ENCODE assay signal across 8 cellular contexts in the genomic region with DNA sequence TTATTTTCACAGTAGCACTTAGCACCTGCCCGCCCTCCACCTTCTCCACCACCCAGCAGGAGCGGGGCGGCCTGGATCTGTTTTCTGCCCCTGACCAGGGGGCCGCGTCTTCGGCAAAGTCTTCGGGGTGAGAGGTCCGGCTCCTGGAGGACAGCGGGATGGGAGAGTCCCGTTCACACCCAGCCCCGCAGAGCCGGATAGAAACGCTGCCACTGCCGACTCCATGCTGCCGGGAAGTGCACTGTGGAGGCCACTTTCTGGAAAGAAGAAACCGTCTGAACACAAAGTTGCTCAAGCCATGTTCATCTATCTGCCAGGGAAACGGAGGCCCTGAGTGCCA. TPM values are rescaled to one million over a fixed set of nuclear protein-coding genes. Genes with fewer than 3 reads are reported as not detected.
DNase-seq lines count a peak whose midpoint lies in the region; ATAC-seq and TF ChIP-seq lines count a peak whose summit lies in the region.

No MANE protein-coding gene starts in this region.

- peak overlapping the region; percentile 34 to 71 (median 58) for H3K4me3 ChIP-seq in heart right ventricle

- peaks cover 59% of the 10 kb centered on the region for H3K27me3 Mint-ChIP-seq in T-helper 17 cell
- H3K27me3 Mint-ChIP-seq in progenitor cell of endocrine pancreas: peaks cover 55% of the 10 kb centered on the region

- no peak for TF ChIP-seq CTCF in heart right ventricle (IDR thresholded peaks at IDR 0.05)
- TF ChIP-seq CTCF in progenitor cell of endocrine pancreas (IDR thresholded peaks at IDR 0.05; ENCODE audit: unreplicated experiment): no peak

- H3K36me3 ChIP-seq in ES-I3 (ENCODE audit: insufficient read depth, low read length): no peaks in the 10 kb centered on the region
- H3K36me3 ChIP-seq in heart right ventricle: no peaks in the 10 kb centered on the region

- peaks cover 0 to 34% (median 8%) of the 10 kb centered on the region in 7 donors for H3K27me3 ChIP-seq in heart right ventricle

- H3K4me1 Mint-ChIP-seq in T-helper 17 cell (peaks cover 16% of the 10 kb centered on the region), progenitor cell of endocrine pancreas (ENCODE audit: low read depth) (peaks cover 13% of the 10 kb centered on the region)

- DNase-seq in T-helper 17 cell (no peak), heart right ventricle (no peak), progenitor cell of endocrine pancreas (ENCODE audit: low spot score, unreplicated experiment) (no peak), COLO829 (ENCODE audit: low spot score) (no peak), NCI-H187 treated with DMSO at 0.1 percent for 48 hours (lab: John Stamatoyannopoulos, UW) (no peak), NCI-H446 (lab: John Stamatoyannopoulos, UW) (no peak), NCI-H1436 (lab: John Stamatoyannopoulos, UW) (no peak)

- H3K9me3 Mint-ChIP-seq in progenitor cell of endocrine pancreas (ENCODE audit: low read depth): peaks cover 5% of the 10 kb centered on the region

- H3K27ac Mint-ChIP-seq in T-helper 17 cell (peak overlapping the region; percentile 81), progenitor cell of endocrine pancreas (no peak overlapping the region)

- H3K4me3 Mint-ChIP-seq in T-helper 17 cell (peak overlapping the region; percentile 94), progenitor cell of endocrine pancreas (ENCODE audit: low read depth) (peak overlapping the region; percentile 75)

- H3K36me3 Mint-ChIP-seq in T-helper 17 cell (ENCODE audit: low read depth) (peaks cover 6% of the 10 kb centered on the region), progenitor cell of endocrine pancreas (ENCODE audit: insufficient read depth) (peaks cover 1% of the 10 kb centered on the region)

- WGBS in heart right ventricle, 2 donors: 2 to 4% methylated on average over 17 of the region's 17 CpGs

- no peaks in the 10 kb centered on the region for H3K4me1 ChIP-seq in ES-I3 (ENCODE audit: insufficient read depth, low read length)
- peaks cover 6 to 29% (median 19%) of the 10 kb centered on the region in 9 donors for H3K4me1 ChIP-seq in heart right ventricle

- ATAC-seq in T-helper 17 cell (peak; percentile 46), heart right ventricle (peak in 7 of 8 donors; percentile 13 to 51 (median 39))

- no peaks in the 10 kb centered on the region for H3K9me3 ChIP-seq in ES-I3 (ENCODE audit: control insufficient read depth, insufficient read depth, low read length)
- H3K9me3 ChIP-seq in T-helper 17 cell (ENCODE audit: control insufficient read depth, low read length, poor library complexity, severe bottlenecking): no peaks in the 10 kb centered on the region
- no peaks in the 10 kb centered on the region for H3K9me3 ChIP-seq in heart right ventricle

- peak overlapping the region; percentile 57; the same call in 1 of the 2 replicates for H3K9ac ChIP-seq in ES-I3 (ENCODE audit: low read depth, low read length)

- intact Hi-C loops in heart right ventricle (cut with DNase I): loop anchor here in 1 of 10 donors (10.0 kb wide), 1 partner anchor 574 kb away; a partner anchor contains a TSS

- peak overlapping the region in 1 of 10 donors; percentile 8 for H3K27ac ChIP-seq in heart right ventricle

RNA-seq across cellular contexts. Expression of a gene that starts 14.5 kb away (rescaled TPM):
- total RNA-seq in T-helper 17 cell (1 to 10 TPM; 5.9 to 6.7 TPM), heart right ventricle (1 to 10 TPM in 9 of 10 donors, under 1 TPM in 1; 1.00 to 2.3 (median 1.6) TPM), progenitor cell of endocrine pancreas (12.3 and 13.7 TPM in 2 replicates)
- 1 to 10 TPM in 1 of 2 donors, under 1 TPM in 1; 0.90 to 3.1 TPM for polyA plus RNA-seq in heart right ventricle
